In the genomic region with DNA sequence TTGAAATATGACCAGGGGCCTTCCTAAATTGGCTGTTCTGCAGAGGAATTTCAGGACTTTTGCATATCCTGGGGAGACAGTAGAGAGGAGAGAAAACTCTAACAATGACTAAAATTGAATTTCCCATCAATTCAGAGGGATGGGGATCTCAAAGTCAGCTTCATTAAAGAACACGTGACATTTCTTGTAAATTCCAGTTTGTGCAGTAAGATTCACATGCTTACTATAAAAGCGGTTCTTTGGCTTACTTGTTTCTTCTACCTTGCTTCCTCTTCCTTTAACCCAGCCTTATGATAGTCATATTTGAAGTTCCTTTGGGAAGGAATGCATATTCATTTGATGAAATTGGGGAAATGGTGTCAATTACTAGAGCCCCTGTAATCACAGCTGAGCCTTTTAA, we compare ENCODE assay signal across 6 cellular contexts.
"Had no signal": no experiment of that assay in that cellular context is flagged by ENCODE, and none has a peak within 500 bp of the region (broad histone marks: within the 10 kb centered on the region; RNA-seq: fewer than 3 reads in every experiment).

No MANE protein-coding gene starts in this region.

- DNase-seq: IMR-90, KBM-7, KG1 had no signal

- H3K27ac ChIP-seq: HL-60, KMS-11 had no signal

- H3K4me2 ChIP-seq: KMS-11 had no signal

- H3K4me3 Mint-ChIP-seq: IgD-negative memory B cell had no signal

- H3K4me1 Mint-ChIP-seq: IgD-negative memory B cell had no signal

- H3K9ac ChIP-seq: KMS-11 had no signal

- H3K27ac Mint-ChIP-seq: IgD-negative memory B cell had no signal
